ENCODE assay signal across 2 cellular contexts in the genomic region with DNA sequence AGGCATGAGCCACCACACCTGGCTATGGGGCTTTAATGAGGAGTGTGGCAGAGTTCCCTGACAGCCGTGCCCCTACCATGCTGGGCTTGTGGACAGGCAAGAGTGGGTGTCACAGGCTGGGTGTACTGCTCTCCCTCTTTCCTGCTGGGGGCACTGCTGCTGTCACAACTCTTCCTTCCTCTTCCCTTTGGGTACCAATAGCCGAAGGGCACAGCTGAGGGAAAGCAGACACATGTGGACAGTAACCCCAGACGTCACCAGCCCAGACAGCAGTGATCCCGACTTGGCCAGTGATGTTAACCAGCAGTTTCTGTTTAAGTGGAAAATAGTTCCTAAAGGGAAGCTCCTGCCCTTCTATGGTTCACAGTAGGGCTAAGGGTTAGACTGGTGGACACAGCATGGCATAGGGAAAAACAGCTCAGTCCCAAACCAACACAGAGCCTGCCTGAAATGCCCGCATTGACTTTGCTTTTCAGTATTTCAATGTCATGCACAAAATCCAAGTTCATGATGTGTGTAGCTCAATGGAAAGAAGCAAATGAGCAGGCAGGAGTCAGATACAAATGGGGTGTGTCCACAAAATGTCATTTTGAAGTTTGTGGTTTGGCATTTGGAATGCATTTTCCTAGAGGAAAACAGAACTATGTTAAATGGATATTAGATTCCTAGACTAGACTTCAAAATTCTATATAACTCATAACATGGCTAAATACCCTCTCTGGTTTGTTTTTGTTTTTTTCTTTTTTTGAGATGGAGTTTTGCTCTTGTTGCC.
TF ChIP-seq lines count a peak whose summit lies in the region.

No MANE protein-coding gene starts in this region.

TF ChIP-seq in SK-N-SH treated with all-trans-retinoic acid at 6 μM for 48 hours, 23 proteins besides CTCF, POLR2A, EP300 and RAD21:
- TF ChIP-seq, protein P1, sequence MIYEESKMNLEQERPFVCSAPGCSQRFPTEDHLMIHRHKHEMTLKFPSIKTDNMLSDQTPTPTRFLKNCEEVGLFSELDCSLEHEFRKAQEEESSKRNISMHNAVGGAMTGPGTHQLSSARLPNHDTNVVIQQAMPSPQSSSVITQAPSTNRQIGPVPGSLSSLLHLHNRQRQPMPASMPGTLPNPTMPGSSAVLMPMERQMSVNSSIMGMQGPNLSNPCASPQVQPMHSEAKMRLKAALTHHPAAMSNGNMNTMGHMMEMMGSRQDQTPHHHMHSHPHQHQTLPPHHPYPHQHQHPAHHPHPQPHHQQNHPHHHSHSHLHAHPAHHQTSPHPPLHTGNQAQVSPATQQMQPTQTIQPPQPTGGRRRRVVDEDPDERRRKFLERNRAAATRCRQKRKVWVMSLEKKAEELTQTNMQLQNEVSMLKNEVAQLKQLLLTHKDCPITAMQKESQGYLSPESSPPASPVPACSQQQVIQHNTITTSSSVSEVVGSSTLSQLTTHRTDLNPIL (CRISPR knock-in tag; IDR thresholded peaks at IDR 0.05; ENCODE audit: low read depth), result no peak
- TF ChIP-seq ZC3H10 (CRISPR knock-in tag; IDR thresholded peaks at IDR 0.05) (no peak), ZNF8 (CRISPR knock-in tag; IDR thresholded peaks at IDR 0.05) (no peak), TOX (CRISPR knock-in tag; IDR thresholded peaks at IDR 0.05; ENCODE audit: borderline replicate concordance) (no peak), TSHZ2 (CRISPR knock-in tag; IDR thresholded peaks at IDR 0.05) (no peak), OSR1 (CRISPR knock-in tag; IDR thresholded peaks at IDR 0.05) (no peak), BACH2 (CRISPR knock-in tag; IDR thresholded peaks at IDR 0.05; ENCODE audit: borderline replicate concordance) (no peak), ESRRG (CRISPR knock-in tag; IDR thresholded peaks at IDR 0.05) (no peak), ZNF565 (CRISPR knock-in tag; conservative IDR thresholded peaks at IDR 0.05; ENCODE audit: low read depth) (no peak), ZFP3 (CRISPR knock-in tag; IDR thresholded peaks at IDR 0.05) (no peak)
- TF ChIP-seq, protein P2, sequence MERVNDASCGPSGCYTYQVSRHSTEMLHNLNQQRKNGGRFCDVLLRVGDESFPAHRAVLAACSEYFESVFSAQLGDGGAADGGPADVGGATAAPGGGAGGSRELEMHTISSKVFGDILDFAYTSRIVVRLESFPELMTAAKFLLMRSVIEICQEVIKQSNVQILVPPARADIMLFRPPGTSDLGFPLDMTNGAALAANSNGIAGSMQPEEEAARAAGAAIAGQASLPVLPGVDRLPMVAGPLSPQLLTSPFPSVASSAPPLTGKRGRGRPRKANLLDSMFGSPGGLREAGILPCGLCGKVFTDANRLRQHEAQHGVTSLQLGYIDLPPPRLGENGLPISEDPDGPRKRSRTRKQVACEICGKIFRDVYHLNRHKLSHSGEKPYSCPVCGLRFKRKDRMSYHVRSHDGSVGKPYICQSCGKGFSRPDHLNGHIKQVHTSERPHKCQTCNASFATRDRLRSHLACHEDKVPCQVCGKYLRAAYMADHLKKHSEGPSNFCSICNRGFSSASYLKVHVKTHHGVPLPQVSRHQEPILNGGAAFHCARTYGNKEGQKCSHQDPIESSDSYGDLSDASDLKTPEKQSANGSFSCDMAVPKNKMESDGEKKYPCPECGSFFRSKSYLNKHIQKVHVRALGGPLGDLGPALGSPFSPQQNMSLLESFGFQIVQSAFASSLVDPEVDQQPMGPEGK (CRISPR knock-in tag; IDR thresholded peaks at IDR 0.05; ENCODE audit: borderline replicate concordance), result no peak
- TF ChIP-seq, protein P3, sequence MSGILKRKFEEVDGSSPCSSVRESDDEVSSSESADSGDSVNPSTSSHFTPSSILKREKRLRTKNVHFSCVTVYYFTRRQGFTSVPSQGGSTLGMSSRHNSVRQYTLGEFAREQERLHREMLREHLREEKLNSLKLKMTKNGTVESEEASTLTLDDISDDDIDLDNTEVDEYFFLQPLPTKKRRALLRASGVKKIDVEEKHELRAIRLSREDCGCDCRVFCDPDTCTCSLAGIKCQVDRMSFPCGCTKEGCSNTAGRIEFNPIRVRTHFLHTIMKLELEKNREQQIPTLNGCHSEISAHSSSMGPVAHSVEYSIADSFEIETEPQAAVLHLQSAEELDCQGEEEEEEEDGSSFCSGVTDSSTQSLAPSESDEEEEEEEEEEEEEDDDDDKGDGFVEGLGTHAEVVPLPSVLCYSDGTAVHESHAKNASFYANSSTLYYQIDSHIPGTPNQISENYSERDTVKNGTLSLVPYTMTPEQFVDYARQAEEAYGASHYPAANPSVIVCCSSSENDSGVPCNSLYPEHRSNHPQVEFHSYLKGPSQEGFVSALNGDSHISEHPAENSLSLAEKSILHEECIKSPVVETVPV (CRISPR knock-in tag; IDR thresholded peaks at IDR 0.05), result no peak

TF ChIP-seq in SK-N-SH, 30 proteins besides CTCF, POLR2A, EP300 and RAD21 (continued from another document):
- TF ChIP-seq, protein P4, sequence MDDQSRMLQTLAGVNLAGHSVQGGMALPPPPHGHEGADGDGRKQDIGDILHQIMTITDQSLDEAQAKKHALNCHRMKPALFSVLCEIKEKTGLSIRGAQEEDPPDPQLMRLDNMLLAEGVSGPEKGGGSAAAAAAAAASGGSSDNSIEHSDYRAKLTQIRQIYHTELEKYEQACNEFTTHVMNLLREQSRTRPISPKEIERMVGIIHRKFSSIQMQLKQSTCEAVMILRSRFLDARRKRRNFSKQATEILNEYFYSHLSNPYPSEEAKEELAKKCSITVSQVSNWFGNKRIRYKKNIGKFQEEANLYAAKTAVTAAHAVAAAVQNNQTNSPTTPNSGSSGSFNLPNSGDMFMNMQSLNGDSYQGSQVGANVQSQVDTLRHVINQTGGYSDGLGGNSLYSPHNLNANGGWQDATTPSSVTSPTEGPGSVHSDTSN (IDR thresholded peaks at IDR 0.05), result no peak
